ENCODE assay signal across 22 cellular contexts in genomic region chr1:97364086-97364485, GRCh38.
A peak's percentile ranks its signal among the peaks of the same experiment; 100 is the strongest.
DNase-seq lines count a peak whose midpoint lies in the region; ATAC-seq and TF ChIP-seq lines count a peak whose summit lies in the region.
"Had no signal": no experiment of that assay in that cellular context is flagged by ENCODE, and none has a peak within 500 bp of the region (broad histone marks: within the 10 kb centered on the region; RNA-seq: fewer than 3 reads in every experiment).

No MANE protein-coding gene starts in this region.

- H3K27ac ChIP-seq in IMR-90 (ENCODE audit: insufficient read depth, low read length) (peak overlapping the region; percentile 33; the same call in 1 of the 2 replicates), colonic mucosa (no peak overlapping the region)
- H3K27ac ChIP-seq: esophagus muscularis mucosa, lower lobe of right lung, right atrium auricular region, testis had no signal

- H4K91ac ChIP-seq in IMR-90 (ENCODE audit: insufficient read depth, low read depth, low read length), result 0 out of 2 replicates have a peak overlapping the region, but pooled peaks have one; percentile 13

- H2BK5ac ChIP-seq in IMR-90 (ENCODE audit: low read depth, low read length, poor library complexity, severe bottlenecking), result peak overlapping the region; percentile 81

- H3K9me3 ChIP-seq in IMR-90 (ENCODE audit: control insufficient read depth, insufficient read depth, low read length) (no peaks in the 10 kb centered on the region), colonic mucosa (no peaks in the 10 kb centered on the region)
- H3K9me3 ChIP-seq: esophagus muscularis mucosa, lower lobe of right lung, right atrium auricular region, testis had no signal

- DNase-seq in AG09309 (ENCODE audit: low read depth) (peak; percentile 14), IMR-90 (peak; percentile 73), astrocyte of the hippocampus (ENCODE audit: low read depth, low spot score) (peak; percentile 65), fibroblast of villous mesenchyme (ENCODE audit: low read depth) (peak; percentile 19), HEK293T (ENCODE audit: extremely low spot score) (no peak), colonic mucosa (no peak)
- DNase-seq: activated CD4-positive, CD25-positive, alpha-beta regulatory T cell treated with anti-CD3 and anti-CD28 coated beads, Interleukin-2, amount 50 U/mL, for 72 hours; dermis blood vessel endothelial cell; DND-41; lower lobe of right lung; MG63; NCI-H146; NCI-H2171; nucleus accumbens; stimulated activated CD4-positive, alpha-beta T cell treated with anti-CD3 and anti-CD28 coated beads, Interleukin-15, amount 100 ng/mL, for 24 hours; T-helper 9 cell; testis had no signal

- BruUV-seq in IMR-90 (replicated peaks; lab: Mats Ljungman, UMichigan), result no TSS peak

- no peak for TF ChIP-seq CTCF in AG09309 (IDR thresholded peaks at IDR 0.05; ENCODE audit: control insufficient read depth, insufficient read depth, low read depth, low read length, missing control alignments)
- no peak for TF ChIP-seq CTCF in IMR-90 (conservative IDR thresholded peaks at IDR 0.05; ENCODE audit: low read depth, low read length)
- TF ChIP-seq CTCF in fibroblast of villous mesenchyme (IDR thresholded peaks at IDR 0.05; ENCODE audit: insufficient read depth, low read depth, low read length), result no peak
- no peak for TF ChIP-seq CTCF in colonic mucosa (IDR thresholded peaks at IDR 0.05)

- H2AK5ac ChIP-seq in IMR-90 (ENCODE audit: low read depth, low read length), result no peak overlapping the region

- H3K36me3 ChIP-seq in IMR-90 (ENCODE audit: control insufficient read depth, insufficient read depth, low read length) (no peaks in the 10 kb centered on the region), colonic mucosa (no peaks in the 10 kb centered on the region)
- H3K36me3 ChIP-seq: lower lobe of right lung, right atrium auricular region had no signal

- H3K9ac ChIP-seq in IMR-90 (ENCODE audit: low read depth, low read length) (no peak overlapping the region), colonic mucosa (ENCODE audit: low read depth in 2 of 2, low read length in 2 of 2) (no peak overlapping the region)

- no peak overlapping the region for H2BK15ac ChIP-seq in IMR-90 (ENCODE audit: low read depth, low read length)

- H3K4me3 ChIP-seq in AG09309 (ENCODE audit: control insufficient read depth, low read depth, low read length), result no peak overlapping the region
- no peak overlapping the region for H3K4me3 ChIP-seq in IMR-90 (ENCODE audit: insufficient read depth, low read depth, low read length)
- no peak overlapping the region for H3K4me3 ChIP-seq in fibroblast of villous mesenchyme (ENCODE audit: low read depth, low read length)
- H3K4me3 ChIP-seq in colonic mucosa, result no peak overlapping the region
- H3K4me3 ChIP-seq: esophagus muscularis mucosa, lower lobe of right lung, MG63, right atrium auricular region, testis had no signal

- no peak overlapping the region for H3K14ac ChIP-seq in IMR-90 (replicated peaks; ENCODE audit: low read depth, low read length)

- no peaks in the 10 kb centered on the region for H3K9me1 ChIP-seq in IMR-90 (ENCODE audit: insufficient read depth, low read length)

- dilution Hi-C loops in IMR-90 (cut with HindIII; ENCODE audit: low sequenced_read_pairs, unreplicated experiment), result no loop called here

- TF ChIP-seq POLR2A in IMR-90 (IDR thresholded peaks at IDR 0.05; ENCODE audit: low read depth, low read length), result no peak

- no peak overlapping the region for H2AFZ ChIP-seq in IMR-90 (replicated peaks; ENCODE audit: low read length, poor library complexity)

- no peak overlapping the region for H3K18ac ChIP-seq in IMR-90 (ENCODE audit: low read depth, low read length)

- intact Hi-C loops in IMR-90 (cut with micrococcal nuclease) (no loop called here), colonic mucosa (cut with DNase I) (no loop called here)

- peaks cover 4% of the 10 kb centered on the region for H3K4me1 ChIP-seq in IMR-90 (ENCODE audit: control insufficient read depth, insufficient read depth, low read length)
- no peaks in the 10 kb centered on the region for H3K4me1 ChIP-seq in colonic mucosa
- H3K4me1 ChIP-seq: esophagus muscularis mucosa, lower lobe of right lung, right atrium auricular region, testis had no signal

- no peaks in the 10 kb centered on the region for H4K20me1 ChIP-seq in IMR-90 (ENCODE audit: insufficient read depth, low read length)

- H4K8ac ChIP-seq in IMR-90 (ENCODE audit: low read depth in 2 of 2, low read length in 2 of 2), result no peak overlapping the region

- POLR2A ChIA-PET in IMR-90 (lab: Charles Lee; ENCODE audit: unreplicated experiment) (no interaction called here), HEK293T (lab: Yijun Ruan, JAX) (no interaction called here)

- H2BK120ac ChIP-seq in IMR-90 (ENCODE audit: low read depth, low read length), result no peak overlapping the region

- H4K5ac ChIP-seq in IMR-90 (ENCODE audit: low read depth, low read length), result no peak overlapping the region

- H3K23ac ChIP-seq in IMR-90 (ENCODE audit: low read depth, low read length), result no peak overlapping the region

- TF ChIP-seq RAD21 in IMR-90 (IDR thresholded peaks at IDR 0.05; ENCODE audit: low read length), result no peak

- H3K27me3 ChIP-seq in IMR-90 (ENCODE audit: control insufficient read depth, insufficient read depth, low read length) (no peaks in the 10 kb centered on the region), colonic mucosa (no peaks in the 10 kb centered on the region)
- H3K27me3 ChIP-seq: esophagus muscularis mucosa, MG63, right atrium auricular region, testis had no signal

- H3K4me2 ChIP-seq in IMR-90 (ENCODE audit: low read depth, low read length), result no peak overlapping the region; the same call in 1 of the 2 replicates

- CTCF ChIA-PET in IMR-90 (lab: Yijun Ruan, JAX), result no interaction called here
- CTCF ChIA-PET in HEK293T (lab: Yijun Ruan, JAX), result no interaction called here

- no peak overlapping the region for H3K56ac ChIP-seq in IMR-90 (ENCODE audit: extremely low read depth, insufficient read depth, low read length)

- ATAC-seq in IMR-90 (ENCODE audit: low read depth) (peak; percentile 77), GM21576 (IDR thresholded peaks at IDR 0.05; ENCODE audit: unreplicated experiment) (no peak), GM18867 (IDR thresholded peaks at IDR 0.05; ENCODE audit: unreplicated experiment) (no peak)
- ATAC-seq: activated naive CD4-positive, alpha-beta T cell treated with anti-CD3 and anti-CD28 coated beads, Interleukin-2, amount 50 U/mL, for 72 hours; lower lobe of right lung had no signal

- no peaks in the 10 kb centered on the region for H3K79me1 ChIP-seq in IMR-90 (ENCODE audit: low read depth in 1 of 2, low read length in 2 of 2)

- no peak overlapping the region for H2AK9ac ChIP-seq in IMR-90 (replicated peaks; ENCODE audit: low read depth, low read length, poor library complexity)

- no peak overlapping the region; the same call in 1 of the 2 replicates for H2BK20ac ChIP-seq in IMR-90 (ENCODE audit: low read depth, low read length)

- in situ Hi-C loops in IMR-90 (cut with MboI; ENCODE audit: low sequenced_read_pairs), result no loop called here

- H3K4ac ChIP-seq in IMR-90 (ENCODE audit: low read depth, low read length), result no peak overlapping the region

TF ChIP-seq in IMR-90, 13 proteins besides CTCF, POLR2A, EP300 and RAD21:
- TF ChIP-seq FOS (IDR thresholded peaks at IDR 0.05; ENCODE audit: low read depth, low read length) (peak; percentile 56; the same call in 1 of the 2 replicates), BHLHE40 (IDR thresholded peaks at IDR 0.05; ENCODE audit: low read depth, low read length) (no peak), ELK1 (IDR thresholded peaks at IDR 0.05; ENCODE audit: borderline replicate concordance, low read depth, low read length) (no peak), MXI1 (IDR thresholded peaks at IDR 0.05; ENCODE audit: borderline replicate concordance, low read depth, low read length) (no peak), NFE2L2 (IDR thresholded peaks at IDR 0.05; ENCODE audit: low read depth, low read length) (no peak)

TF ChIP-seq in HEK293T, 16 proteins besides CTCF, POLR2A, EP300 and RAD21:
- TF ChIP-seq PKNOX1 (IDR thresholded peaks at IDR 0.05) (no peak), L3MBTL2 (conservative IDR thresholded peaks at IDR 0.05) (no peak), FOXK2 (IDR thresholded peaks at IDR 0.05) (no peak), NFRKB (IDR thresholded peaks at IDR 0.05) (no peak), FOXA1 (IDR thresholded peaks at IDR 0.05) (no peak), FOXM1 (IDR thresholded peaks at IDR 0.05; ENCODE audit: borderline replicate concordance) (no peak), SUZ12 (IDR thresholded peaks at IDR 0.05) (no peak), CTBP1 (IDR thresholded peaks at IDR 0.05; ENCODE audit: borderline replicate concordance) (no peak), SP1 (IDR thresholded peaks at IDR 0.05) (no peak), LEF1 (IDR thresholded peaks at IDR 0.05; ENCODE audit: borderline replicate concordance) (no peak), BHLHE40 (IDR thresholded peaks at IDR 0.05; ENCODE audit: borderline replicate concordance) (no peak), TARDBP (IDR thresholded peaks at IDR 0.05) (no peak), ZNF384 (IDR thresholded peaks at IDR 0.05) (no peak), HDGF (IDR thresholded peaks at IDR 0.05; ENCODE audit: borderline replicate concordance) (no peak), ARNT (IDR thresholded peaks at IDR 0.05) (no peak), ELF4 (IDR thresholded peaks at IDR 0.05) (no peak)

Comparison
In these comparisons a context has a peak if more than half of its experiments do, and no peak if none do; other contexts are left out.
1. DNase-seq: peak in AG09309 (single experiment), IMR-90 (single experiment), astrocyte of the hippocampus (single experiment) and fibroblast of villous mesenchyme (single experiment); none in HEK293T (single experiment) and colonic mucosa (single experiment).